In genomic region chr2:176093145-176093888, GRCh38 we compare ENCODE assay signal across 10 cellular contexts. TPM values are rescaled to one million over a fixed set of nuclear protein-coding genes. Genes with fewer than 3 reads are reported as not detected.
DNase-seq lines count a peak whose midpoint lies in the region; ATAC-seq and TF ChIP-seq lines count a peak whose summit lies in the region.
"Had no signal": no experiment of that assay in that cellular context is flagged by ENCODE, and none has a peak within 500 bp of the region (broad histone marks: within the 10 kb centered on the region; RNA-seq: fewer than 3 reads in every experiment).

No MANE protein-coding gene starts in this region.

- intact Hi-C loops in spleen (cut with DNase I; ENCODE audit: low total_unique reads) = no loop called here

- CTCF ChIA-PET in activated CD8-positive, alpha-beta memory T cell treated with anti-CD3 and anti-CD28 coated beads, Interleukin-2, amount 10 ng/mL, durations not matched to agents 7 days and 5 days (lab: Charles Lee) = interaction anchor here (0.7 to 1.5 kb wide), 4 partner anchors 11 to 559 kb away, joined by 3 to 5 read pairs (median 3); no protein-coding TSS in a partner anchor

- H3K36me3 Mint-ChIP-seq in activated CD8-positive, alpha-beta memory T cell treated with anti-CD3 and anti-CD28 coated beads, Interleukin-2, amount 10 ng/mL, durations not matched to agents 7 days and 5 days = peaks cover 3% of the 10 kb centered on the region
- H3K36me3 Mint-ChIP-seq in glutamatergic neuron (ENCODE audit: unreplicated experiment) = peaks cover 4% of the 10 kb centered on the region

- H3K4me1 ChIP-seq in spleen = peaks cover 12 to 51% (median 42%) of the 10 kb centered on the region in 6 donors

- no peak overlapping the region for H3K27ac ChIP-seq in spleen
- no peak overlapping the region for H3K27ac ChIP-seq in caudate nucleus (ENCODE audit: low read depth, low read length)

- H3K4me1 Mint-ChIP-seq in activated CD8-positive, alpha-beta memory T cell treated with anti-CD3 and anti-CD28 coated beads, Interleukin-2, amount 10 ng/mL, durations not matched to agents 7 days and 5 days = peaks cover 20% of the 10 kb centered on the region
- peaks cover 11% of the 10 kb centered on the region for H3K4me1 Mint-ChIP-seq in glutamatergic neuron (ENCODE audit: low read depth, unreplicated experiment)

- no peaks in the 10 kb centered on the region for H3K36me3 ChIP-seq in spleen

- peak; percentile 6 for TF ChIP-seq CTCF in glutamatergic neuron (IDR thresholded peaks at IDR 0.05; ENCODE audit: partially characterized antibody, unreplicated experiment)
- TF ChIP-seq CTCF in spleen (IDR thresholded peaks at IDR 0.05 in 8 of 11, conservative IDR thresholded peaks at IDR 0.05 in 3 of 11) = no peak

- peak overlapping the region; percentile 3 for H3K4me3 Mint-ChIP-seq in activated CD8-positive, alpha-beta memory T cell treated with anti-CD3 and anti-CD28 coated beads, Interleukin-2, amount 10 ng/mL, durations not matched to agents 7 days and 5 days
- peak overlapping the region; percentile 36 for H3K4me3 Mint-ChIP-seq in glutamatergic neuron (ENCODE audit: unreplicated experiment)

- peak overlapping the region; percentile 48 for H3K27ac Mint-ChIP-seq in activated CD8-positive, alpha-beta memory T cell treated with anti-CD3 and anti-CD28 coated beads, Interleukin-2, amount 10 ng/mL, durations not matched to agents 7 days and 5 days
- no peak overlapping the region for H3K27ac Mint-ChIP-seq in glutamatergic neuron (ENCODE audit: unreplicated experiment)

- no peak for ATAC-seq in activated CD8-positive, alpha-beta memory T cell treated with anti-CD3 and anti-CD28 coated beads, Interleukin-2, amount 10 ng/mL, durations not matched to agents 7 days and 5 days
- ATAC-seq in GM21367 (IDR thresholded peaks at IDR 0.05; ENCODE audit: unreplicated experiment) = no peak

- H3K4me3 ChIP-seq in spleen = peak overlapping the region in 7 of 8 donors; percentile 2 to 60 (median 29)

- no peaks in the 10 kb centered on the region for H3K9me3 Mint-ChIP-seq in activated CD8-positive, alpha-beta memory T cell treated with anti-CD3 and anti-CD28 coated beads, Interleukin-2, amount 10 ng/mL, durations not matched to agents 7 days and 5 days (ENCODE audit: low read depth)
- H3K9me3 Mint-ChIP-seq in glutamatergic neuron (ENCODE audit: unreplicated experiment) = peaks cover 29% of the 10 kb centered on the region

- no peak for TF ChIP-seq POLR2A in spleen (IDR thresholded peaks at IDR 0.05)

- H3K27me3 Mint-ChIP-seq in activated CD8-positive, alpha-beta memory T cell treated with anti-CD3 and anti-CD28 coated beads, Interleukin-2, amount 10 ng/mL, durations not matched to agents 7 days and 5 days = peaks cover 92% of the 10 kb centered on the region
- peaks cover 51% of the 10 kb centered on the region for H3K27me3 Mint-ChIP-seq in glutamatergic neuron (ENCODE audit: unreplicated experiment)

- WGBS in spleen, 5 donors = 2 to 10% (median 5%) methylated on average over 44 to 52 of the region's 52 CpGs

- no peak for DNase-seq in activated CD8-positive, alpha-beta memory T cell treated with anti-CD3 and anti-CD28 coated beads, Interleukin-2, amount 10 ng/mL, durations not matched to agents 7 days and 5 days
- DNase-seq in activated CD8-positive, alpha-beta memory T cell treated with anti-CD3 and anti-CD28 coated beads, Interleukin-2, amount 50 U/mL, for 4 hours = no peak
- DNase-seq in NCI-H1930 (lab: John Stamatoyannopoulos, UW) (peak; percentile 40 to 75), glutamatergic neuron (peak; percentile 53), spleen (no peak), occipital lobe (lab: John Stamatoyannopoulos, UW) (no peak), caudate nucleus (lab: John Stamatoyannopoulos, UW) (no peak)
- DNase-seq: activated naive CD4-positive, alpha-beta T cell had no signal

- H3K27me3 ChIP-seq in spleen (replicated peaks in 1 of 7) = peaks cover 32 to 100% (median 100%) of the 10 kb centered on the region in 7 donors

- no peaks in the 10 kb centered on the region for H3K9me3 ChIP-seq in spleen

RNA-seq across cellular contexts. Expression of gene HOXD13, which starts 0.8 kb away (rescaled TPM):
- not detected for total RNA-seq in activated CD8-positive, alpha-beta memory T cell treated with anti-CD3 and anti-CD28 coated beads, Interleukin-2, amount 10 ng/mL, durations not matched to agents 7 days and 5 days
- total RNA-seq in glutamatergic neuron (ENCODE audit: unreplicated experiment) = 0.17 TPM
- not detected for total RNA-seq in spleen
- polyA plus RNA-seq in spleen = not detected
- not detected for total RNA-seq in occipital lobe
- total RNA-seq: mononuclear cell had no signal

RNA-seq across cellular contexts. Expression of gene HOXD12, which starts 6.3 kb away (rescaled TPM):
- not detected for total RNA-seq in activated CD8-positive, alpha-beta memory T cell treated with anti-CD3 and anti-CD28 coated beads, Interleukin-2, amount 10 ng/mL, durations not matched to agents 7 days and 5 days
- total RNA-seq in glutamatergic neuron (ENCODE audit: unreplicated experiment) (not detected), spleen (not detected), occipital lobe (not detected)
- polyA plus RNA-seq in spleen = not detected
- total RNA-seq: mononuclear cell had no signal

RNA-seq across cellular contexts. Expression of gene EVX2, which starts 9.6 kb away (rescaled TPM):
- total RNA-seq in activated CD8-positive, alpha-beta memory T cell treated with anti-CD3 and anti-CD28 coated beads, Interleukin-2, amount 10 ng/mL, durations not matched to agents 7 days and 5 days = not detected
- total RNA-seq in glutamatergic neuron (ENCODE audit: unreplicated experiment) (0.76 TPM), spleen (not detected), occipital lobe (not detected)
- polyA plus RNA-seq in spleen = not detected
- total RNA-seq: mononuclear cell had no signal

RNA-seq across cellular contexts. Expression of gene HOXD11, which starts 13.8 kb away (rescaled TPM):
- not detected for total RNA-seq in activated CD8-positive, alpha-beta memory T cell treated with anti-CD3 and anti-CD28 coated beads, Interleukin-2, amount 10 ng/mL, durations not matched to agents 7 days and 5 days
- not detected for total RNA-seq in glutamatergic neuron (ENCODE audit: unreplicated experiment)
- total RNA-seq in spleen = not detected
- polyA plus RNA-seq in spleen = not detected
- total RNA-seq in occipital lobe = not detected
- total RNA-seq: mononuclear cell had no signal

RNA-seq across cellular contexts. Expression of gene HOXD10, which starts 23.3 kb away (rescaled TPM):
- not detected for total RNA-seq in activated CD8-positive, alpha-beta memory T cell treated with anti-CD3 and anti-CD28 coated beads, Interleukin-2, amount 10 ng/mL, durations not matched to agents 7 days and 5 days
- total RNA-seq in glutamatergic neuron (ENCODE audit: unreplicated experiment) = not detected
- total RNA-seq in spleen = not detected
- under 1 TPM in 1 of 3 donors, not detected in 2; 0.06 TPM for polyA plus RNA-seq in spleen
- not detected for total RNA-seq in occipital lobe
- total RNA-seq: mononuclear cell had no signal

Comparison
In these comparisons a context has a peak if more than half of its experiments do, and no peak if none do; other contexts are left out.
1. DNase-seq: peak in NCI-H1930 (2 of 2) and glutamatergic neuron (single experiment); none in activated CD8-positive, alpha-beta memory T cell treated with anti-CD3 and anti-CD28 coated beads, Interleukin-2, amount 10 ng/mL, durations not matched to agents 7 days and 5 days (single experiment), activated CD8-positive, alpha-beta memory T cell treated with anti-CD3 and anti-CD28 coated beads, Interleukin-2, amount 50 U/mL, for 4 hours (single experiment), spleen (single experiment), occipital lobe (single experiment) and caudate nucleus (0 of 61).